ENCODE assay signal across 14 cellular contexts in genomic region chr11:114346709-114347141, GRCh38. TPM values are rescaled to one million over a fixed set of nuclear protein-coding genes. Genes with fewer than 3 reads are reported as not detected.
DNase-seq lines count a peak whose midpoint lies in the region; ATAC-seq and TF ChIP-seq lines count a peak whose summit lies in the region.
"Had no signal": no experiment of that assay in that cellular context is flagged by ENCODE, and none has a peak within 500 bp of the region (broad histone marks: within the 10 kb centered on the region; RNA-seq: fewer than 3 reads in every experiment).

No MANE protein-coding gene starts in this region.

- no peaks in the 10 kb centered on the region for H3K9me3 ChIP-seq in PC-9 (ENCODE audit: insufficient read depth, low read depth)
- H3K9me3 ChIP-seq in fibroblast of lung (ENCODE audit: control insufficient read depth, insufficient read depth, low read depth, low read length): no peaks in the 10 kb centered on the region
- peaks cover 2% of the 10 kb centered on the region for H3K9me3 ChIP-seq in trophoblast cell (ENCODE audit: insufficient read depth, low read depth, low read length)
- H3K9me3 ChIP-seq: tibial artery had no signal

- no peaks in the 10 kb centered on the region for H3K36me3 Mint-ChIP-seq in stimulated activated naive CD8-positive, alpha-beta T cell treated with anti-CD3 and anti-CD28 coated beads, Interleukin-15, Interleukin-2, amounts not matched to agents 100 ng/mL and 50 ng/mL, for 24 hours (ENCODE audit: low read depth)

- CTCF ChIA-PET in PC-9 (lab: Charles Lee): interaction anchor here (0.5 kb wide), 1 partner anchor 81 kb away, joined by 3 read pairs; no protein-coding TSS in a partner anchor

- no peak overlapping the region for H3K27ac Mint-ChIP-seq in stimulated activated naive CD8-positive, alpha-beta T cell treated with anti-CD3 and anti-CD28 coated beads, Interleukin-15, Interleukin-2, amounts not matched to agents 100 ng/mL and 50 ng/mL, for 24 hours

- H4K20me1 ChIP-seq in PC-9 (ENCODE audit: insufficient read depth) (no peaks in the 10 kb centered on the region), fibroblast of lung (ENCODE audit: control insufficient read depth, extremely low read depth, insufficient read depth, low read length) (no peaks in the 10 kb centered on the region)

- no peaks in the 10 kb centered on the region for H3K9me2 ChIP-seq in PC-9 (ENCODE audit: insufficient read depth)

- no peak for DNase-seq in stimulated activated naive CD8-positive, alpha-beta T cell treated with anti-CD3 and anti-CD28 coated beads, Interleukin-15, Interleukin-2, amounts not matched to agents 100 U/mL and 50 U/mL, for 24 hours
- peak in 1 of 2 experiments; percentile 47 for DNase-seq in PC-9
- DNase-seq in fibroblast of lung (ENCODE audit: low read depth in 2 of 2): peak in 1 of 2 donors; percentile 23
- DNase-seq in amygdala (lab: John Stamatoyannopoulos, UW): no peak
- no peak for DNase-seq in NCI-H2107 treated with DMSO at 0.1 percent for 48 hours (lab: John Stamatoyannopoulos, UW; ENCODE audit: unreplicated experiment)
- DNase-seq in trophoblast cell: no peak
- DNase-seq: foreskin melanocyte, NCI-H1092, NCI-H82, tibial artery had no signal

- no peak overlapping the region for H3K23ac ChIP-seq in trophoblast cell (ENCODE audit: low read length)

- H2AK5ac ChIP-seq in trophoblast cell (ENCODE audit: low read length): no peak overlapping the region

- no peaks in the 10 kb centered on the region for H3K4me1 Mint-ChIP-seq in stimulated activated naive CD8-positive, alpha-beta T cell treated with anti-CD3 and anti-CD28 coated beads, Interleukin-15, Interleukin-2, amounts not matched to agents 100 ng/mL and 50 ng/mL, for 24 hours (ENCODE audit: low read depth)

- H3K4me2 ChIP-seq in PC-9 (peak overlapping the region; percentile 74), fibroblast of lung (ENCODE audit: extremely low read depth, insufficient read depth, low read length) (no peak overlapping the region), trophoblast cell (ENCODE audit: low read length) (no peak overlapping the region)

- intact Hi-C loops in PC-9 (cut with micrococcal nuclease; ENCODE audit: unreplicated experiment): loop anchor here (10.0 kb wide), 1 partner anchor 238 kb away; no protein-coding TSS in a partner anchor

- no peak for ATAC-seq in stimulated activated naive CD8-positive, alpha-beta T cell treated with anti-CD3 and anti-CD28 coated beads, Interleukin-15, Interleukin-2, amounts not matched to agents 100 U/mL and 50 U/mL, for 24 hours
- ATAC-seq in HG02973 (IDR thresholded peaks at IDR 0.05; ENCODE audit: unreplicated experiment): no peak

- no peak overlapping the region for H4K12ac ChIP-seq in trophoblast cell (ENCODE audit: low read depth, low read length)

- H3K79me1 ChIP-seq in trophoblast cell (ENCODE audit: low read length): peaks cover 14% of the 10 kb centered on the region

- H2BK120ac ChIP-seq in trophoblast cell (ENCODE audit: insufficient read depth, low read length, poor library complexity): no peak overlapping the region

- no peaks in the 10 kb centered on the region for H3K36me3 ChIP-seq in PC-9 (ENCODE audit: low read depth)
- no peaks in the 10 kb centered on the region for H3K36me3 ChIP-seq in fibroblast of lung (ENCODE audit: control insufficient read depth, insufficient read depth, low read length)
- H3K36me3 ChIP-seq in trophoblast cell (ENCODE audit: control insufficient read depth in 1 of 2, insufficient read depth in 2 of 2, low read length in 2 of 2): peaks cover 2% of the 10 kb centered on the region in 2 experiments
- H3K36me3 ChIP-seq: cardiac muscle cell, tibial artery had no signal

- no peak overlapping the region for H3K9ac ChIP-seq in fibroblast of lung (ENCODE audit: insufficient read depth, low read length)
- H3K9ac ChIP-seq in trophoblast cell (ENCODE audit: low read length): no peak overlapping the region

- no peaks in the 10 kb centered on the region for H3K9me3 Mint-ChIP-seq in stimulated activated naive CD8-positive, alpha-beta T cell treated with anti-CD3 and anti-CD28 coated beads, Interleukin-15, Interleukin-2, amounts not matched to agents 100 ng/mL and 50 ng/mL, for 24 hours

- no peak overlapping the region for H4K8ac ChIP-seq in trophoblast cell (ENCODE audit: low read depth, low read length)

- H3F3A ChIP-seq in PC-9 (ENCODE audit: insufficient read depth, low read depth): 0 out of 2 replicates have a peak, but pooled peaks cover 4% of the 10 kb centered on the region

- H2AFZ ChIP-seq in PC-9: peak overlapping the region; percentile 81; the same call in 1 of the 2 replicates
- peak overlapping the region; percentile 26 for H2AFZ ChIP-seq in fibroblast of lung (ENCODE audit: low read length)
- no peak overlapping the region for H2AFZ ChIP-seq in trophoblast cell (ENCODE audit: insufficient read depth, low read length, poor library complexity)

- no peak overlapping the region for H3K4ac ChIP-seq in trophoblast cell (ENCODE audit: low read depth, low read length)

- H3K18ac ChIP-seq in trophoblast cell (ENCODE audit: low read length): no peak overlapping the region

- POLR2A ChIA-PET in PC-9 (lab: Charles Lee; ENCODE audit: unreplicated experiment): no interaction called here

- no peak overlapping the region for H2BK12ac ChIP-seq in trophoblast cell (ENCODE audit: low read length)

- no peaks in the 10 kb centered on the region for H3K27me3 Mint-ChIP-seq in stimulated activated naive CD8-positive, alpha-beta T cell treated with anti-CD3 and anti-CD28 coated beads, Interleukin-15, Interleukin-2, amounts not matched to agents 100 ng/mL and 50 ng/mL, for 24 hours

- H3K79me2 ChIP-seq in PC-9 (ENCODE audit: low read depth) (no peaks in the 10 kb centered on the region), fibroblast of lung (ENCODE audit: control insufficient read depth, insufficient read depth, low read length) (no peaks in the 10 kb centered on the region), trophoblast cell (ENCODE audit: control insufficient read depth, insufficient read depth, low read length, poor library complexity) (no peaks in the 10 kb centered on the region)

- peak overlapping the region; percentile 50 for H3K4me3 ChIP-seq in PC-9
- H3K4me3 ChIP-seq in fibroblast of lung (replicated peaks in 1 of 4; ENCODE audit: control extremely low read depth in 1 of 4, insufficient read depth in 1 of 4, low read depth in 3 of 4, low read length in 4 of 4): peak overlapping the region in 1 of 4 experiments; percentile 11
- H3K4me3 ChIP-seq in trophoblast cell (ENCODE audit: low read depth, low read length): no peak overlapping the region
- H3K4me3 ChIP-seq: cardiac muscle cell, tibial artery had no signal

- H2BK5ac ChIP-seq in trophoblast cell (ENCODE audit: low read depth, low read length, poor library complexity): no peak overlapping the region

- no peak for TF ChIP-seq CTCF in PC-9 (conservative IDR thresholded peaks at IDR 0.05)
- no peak for TF ChIP-seq CTCF in fibroblast of lung (conservative IDR thresholded peaks at IDR 0.05 in 1 of 2, IDR thresholded peaks at IDR 0.05 in 1 of 2; ENCODE audit: low read depth in 1 of 2, low read length in 2 of 2)

- H3K14ac ChIP-seq in trophoblast cell (ENCODE audit: low read length): no peak overlapping the region

- H3K4me3 Mint-ChIP-seq in stimulated activated naive CD8-positive, alpha-beta T cell treated with anti-CD3 and anti-CD28 coated beads, Interleukin-15, Interleukin-2, amounts not matched to agents 100 ng/mL and 50 ng/mL, for 24 hours: peak overlapping the region; percentile 53

- H3K27me3 ChIP-seq in PC-9 (ENCODE audit: insufficient read depth, low read depth) (no peaks in the 10 kb centered on the region), fibroblast of lung (ENCODE audit: control insufficient read depth, insufficient read depth, low read length) (no peaks in the 10 kb centered on the region), trophoblast cell (ENCODE audit: insufficient read depth, low read length) (no peaks in the 10 kb centered on the region)
- H3K27me3 ChIP-seq: cardiac muscle cell, tibial artery had no signal

- H3K4me1 ChIP-seq in PC-9 (replicated peaks; ENCODE audit: insufficient read depth): peaks cover 11% of the 10 kb centered on the region
- no peaks in the 10 kb centered on the region for H3K4me1 ChIP-seq in fibroblast of lung (ENCODE audit: control insufficient read depth, extremely low read depth, insufficient read depth, low read length)
- peaks cover 4 to 7% of the 10 kb centered on the region in 2 experiments for H3K4me1 ChIP-seq in trophoblast cell (ENCODE audit: control insufficient read depth in 1 of 2, insufficient read depth in 2 of 2, low read length in 2 of 2)

- H3K27ac ChIP-seq in PC-9 (no peak overlapping the region), fibroblast of lung (ENCODE audit: insufficient read depth, low read length) (no peak overlapping the region), trophoblast cell (ENCODE audit: low read depth, low read length) (no peak overlapping the region)
- H3K27ac ChIP-seq: cardiac muscle cell, tibial artery had no signal

- WGBS in trophoblast cell (ENCODE audit: extremely low coverage, insufficient coverage, insufficient read length): no CpG with 5 or more reads among the region's 4 CpGs

- no TSS peak for BruUV-seq in PC-9 (replicated peaks; lab: Mats Ljungman, UMichigan)

- H4K91ac ChIP-seq in trophoblast cell (ENCODE audit: low read depth, low read length): no peak overlapping the region

RNA-seq across cellular contexts. Expression of gene NNMT, which starts 50.5 kb away (rescaled TPM):
- total RNA-seq in PC-9 (2021) (not detected in 2 replicates), fibroblast of lung (639 and 883 TPM in 2 replicates)
- polyA plus RNA-seq in fibroblast of lung: 156 and 194 TPM in 2 replicates
- polyA plus RNA-seq in fibroblast of lung (2012): 294 and 362 TPM in 2 replicates
- 75.9 and 108 TPM in 2 replicates for polyA minus RNA-seq in fibroblast of lung (ENCODE audit: low replicate concordance)
- 34.8 and 37.8 TPM in 2 replicates for polyA plus RNA-seq in trophoblast cell (2013)
- total RNA-seq: cardiac muscle cell; T-helper 2 cell treated with Interferon-gamma antibody and Interleukin-4, amounts not matched to agents 100 ng/mL and 5 ng/mL, for 36 hours had no signal

RNA-seq across cellular contexts. Expression of gene C11orf71, which starts 53.6 kb away (rescaled TPM):
- total RNA-seq in PC-9 (2021) (3.7 and 4.9 TPM in 2 replicates), fibroblast of lung (3.9 and 9.6 TPM in 2 replicates)
- polyA plus RNA-seq in fibroblast of lung: 3.5 and 4.0 TPM in 2 replicates
- 2.0 and 2.4 TPM in 2 replicates for polyA plus RNA-seq in fibroblast of lung (2012)
- 1.4 and 1.6 TPM in 2 replicates for polyA minus RNA-seq in fibroblast of lung (ENCODE audit: low replicate concordance)
- polyA plus RNA-seq in trophoblast cell (2013): 8.7 and 9.2 TPM in 2 replicates

RNA-seq across cellular contexts. Expression of gene RBM7, which starts 53.7 kb away (rescaled TPM):
- total RNA-seq in PC-9 (2021) (18.9 and 34.7 TPM in 2 replicates), fibroblast of lung (66.8 and 81.1 TPM in 2 replicates)
- 41.8 and 46.5 TPM in 2 replicates for polyA plus RNA-seq in fibroblast of lung
- polyA plus RNA-seq in fibroblast of lung (2012): 34.5 and 39.2 TPM in 2 replicates
- 9.8 and 20.6 TPM in 2 replicates for polyA minus RNA-seq in fibroblast of lung (ENCODE audit: low replicate concordance)
- 69.9 and 76.9 TPM in 2 replicates for polyA plus RNA-seq in trophoblast cell (2013)

Comparison
In these comparisons a context has a peak if more than half of its experiments do, and no peak if none do; other contexts are left out.
1. RNA of gene NNMT, which starts 50.5 kb away (total RNA-seq): 639 to 883 TPM in fibroblast of lung; not detected in PC-9; every median in the first group is over 100 times any median in the second.